Comparison of ENCODE assay signal across 1 cellular context in the genomic region with DNA sequence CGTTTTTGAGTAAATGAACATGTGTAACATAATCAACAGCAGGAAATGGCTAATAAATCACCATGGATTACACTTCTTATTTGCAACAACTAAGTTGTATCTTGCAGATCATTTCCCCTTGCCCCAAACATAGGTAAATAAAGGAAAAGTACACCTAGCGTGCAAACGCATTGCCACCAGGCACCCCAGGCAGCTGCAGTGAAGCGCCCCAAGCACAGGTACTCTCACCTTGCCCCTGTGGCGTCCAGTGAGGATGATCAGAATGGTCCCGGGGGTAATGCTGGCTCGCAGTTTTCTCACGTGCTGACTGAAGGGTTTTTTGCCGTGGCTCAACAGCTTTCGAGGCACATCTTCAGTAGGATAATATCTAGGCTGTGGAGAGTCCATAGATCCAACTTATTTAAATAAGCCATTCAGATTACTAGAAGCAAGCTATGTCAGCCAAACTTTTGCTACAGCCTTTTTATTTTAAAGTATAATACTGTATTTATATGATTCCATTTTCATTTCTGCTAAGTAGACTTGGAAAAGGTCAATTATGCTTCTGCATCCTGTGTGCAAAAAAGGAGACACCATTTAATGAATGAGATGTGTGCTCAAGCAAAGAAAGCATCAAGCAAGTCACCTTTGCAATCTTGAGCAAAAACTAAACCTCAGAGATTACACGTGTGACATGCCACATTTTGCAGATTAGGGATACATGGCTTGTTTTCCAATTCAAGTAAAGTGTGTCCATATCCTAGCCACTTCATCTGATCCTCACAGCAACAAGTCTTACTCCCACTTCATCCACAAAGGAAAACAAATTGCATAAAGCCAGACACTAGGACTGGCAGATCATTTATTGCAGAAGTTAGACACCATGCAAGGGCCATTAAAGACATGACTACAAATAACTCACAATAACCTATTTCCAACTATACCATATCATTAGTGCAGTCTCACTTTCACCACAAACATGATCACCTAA.
TF ChIP-seq lines count a peak whose summit lies in the region.

No MANE protein-coding gene starts in this region.

TF ChIP-seq in SK-N-SH, 30 proteins besides CTCF, POLR2A, EP300 and RAD21:
- TF ChIP-seq, protein P1, sequence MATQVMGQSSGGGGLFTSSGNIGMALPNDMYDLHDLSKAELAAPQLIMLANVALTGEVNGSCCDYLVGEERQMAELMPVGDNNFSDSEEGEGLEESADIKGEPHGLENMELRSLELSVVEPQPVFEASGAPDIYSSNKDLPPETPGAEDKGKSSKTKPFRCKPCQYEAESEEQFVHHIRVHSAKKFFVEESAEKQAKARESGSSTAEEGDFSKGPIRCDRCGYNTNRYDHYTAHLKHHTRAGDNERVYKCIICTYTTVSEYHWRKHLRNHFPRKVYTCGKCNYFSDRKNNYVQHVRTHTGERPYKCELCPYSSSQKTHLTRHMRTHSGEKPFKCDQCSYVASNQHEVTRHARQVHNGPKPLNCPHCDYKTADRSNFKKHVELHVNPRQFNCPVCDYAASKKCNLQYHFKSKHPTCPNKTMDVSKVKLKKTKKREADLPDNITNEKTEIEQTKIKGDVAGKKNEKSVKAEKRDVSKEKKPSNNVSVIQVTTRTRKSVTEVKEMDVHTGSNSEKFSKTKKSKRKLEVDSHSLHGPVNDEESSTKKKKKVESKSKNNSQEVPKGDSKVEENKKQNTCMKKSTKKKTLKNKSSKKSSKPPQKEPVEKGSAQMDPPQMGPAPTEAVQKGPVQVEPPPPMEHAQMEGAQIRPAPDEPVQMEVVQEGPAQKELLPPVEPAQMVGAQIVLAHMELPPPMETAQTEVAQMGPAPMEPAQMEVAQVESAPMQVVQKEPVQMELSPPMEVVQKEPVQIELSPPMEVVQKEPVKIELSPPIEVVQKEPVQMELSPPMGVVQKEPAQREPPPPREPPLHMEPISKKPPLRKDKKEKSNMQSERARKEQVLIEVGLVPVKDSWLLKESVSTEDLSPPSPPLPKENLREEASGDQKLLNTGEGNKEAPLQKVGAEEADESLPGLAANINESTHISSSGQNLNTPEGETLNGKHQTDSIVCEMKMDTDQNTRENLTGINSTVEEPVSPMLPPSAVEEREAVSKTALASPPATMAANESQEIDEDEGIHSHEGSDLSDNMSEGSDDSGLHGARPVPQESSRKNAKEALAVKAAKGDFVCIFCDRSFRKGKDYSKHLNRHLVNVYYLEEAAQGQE (IDR thresholded peaks at IDR 0.05; ENCODE audit: low read depth, low read length), result no peak
- TF ChIP-seq GABPA (IDR thresholded peaks at IDR 0.05; ENCODE audit: low read depth), result no peak
- TF ChIP-seq TAF1 (IDR thresholded peaks at IDR 0.05; ENCODE audit: borderline replicate concordance, low read depth, low read length), result no peak
- TF ChIP-seq, protein P2, sequence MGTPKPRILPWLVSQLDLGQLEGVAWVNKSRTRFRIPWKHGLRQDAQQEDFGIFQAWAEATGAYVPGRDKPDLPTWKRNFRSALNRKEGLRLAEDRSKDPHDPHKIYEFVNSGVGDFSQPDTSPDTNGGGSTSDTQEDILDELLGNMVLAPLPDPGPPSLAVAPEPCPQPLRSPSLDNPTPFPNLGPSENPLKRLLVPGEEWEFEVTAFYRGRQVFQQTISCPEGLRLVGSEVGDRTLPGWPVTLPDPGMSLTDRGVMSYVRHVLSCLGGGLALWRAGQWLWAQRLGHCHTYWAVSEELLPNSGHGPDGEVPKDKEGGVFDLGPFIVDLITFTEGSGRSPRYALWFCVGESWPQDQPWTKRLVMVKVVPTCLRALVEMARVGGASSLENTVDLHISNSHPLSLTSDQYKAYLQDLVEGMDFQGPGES (IDR thresholded peaks at IDR 0.05; ENCODE audit: low read depth, low read length), result no peak
- TF ChIP-seq SMC3 (IDR thresholded peaks at IDR 0.05; ENCODE audit: low read depth, low read length), result no peak
- TF ChIP-seq MEF2A (IDR thresholded peaks at IDR 0.05; ENCODE audit: borderline replicate concordance, low read depth), result no peak
- no peak for TF ChIP-seq ELF1 (IDR thresholded peaks at IDR 0.05)
- TF ChIP-seq JUND (IDR thresholded peaks at IDR 0.05), result no peak
